8 cellular contexts compared by ENCODE assay signal in the genomic region with DNA sequence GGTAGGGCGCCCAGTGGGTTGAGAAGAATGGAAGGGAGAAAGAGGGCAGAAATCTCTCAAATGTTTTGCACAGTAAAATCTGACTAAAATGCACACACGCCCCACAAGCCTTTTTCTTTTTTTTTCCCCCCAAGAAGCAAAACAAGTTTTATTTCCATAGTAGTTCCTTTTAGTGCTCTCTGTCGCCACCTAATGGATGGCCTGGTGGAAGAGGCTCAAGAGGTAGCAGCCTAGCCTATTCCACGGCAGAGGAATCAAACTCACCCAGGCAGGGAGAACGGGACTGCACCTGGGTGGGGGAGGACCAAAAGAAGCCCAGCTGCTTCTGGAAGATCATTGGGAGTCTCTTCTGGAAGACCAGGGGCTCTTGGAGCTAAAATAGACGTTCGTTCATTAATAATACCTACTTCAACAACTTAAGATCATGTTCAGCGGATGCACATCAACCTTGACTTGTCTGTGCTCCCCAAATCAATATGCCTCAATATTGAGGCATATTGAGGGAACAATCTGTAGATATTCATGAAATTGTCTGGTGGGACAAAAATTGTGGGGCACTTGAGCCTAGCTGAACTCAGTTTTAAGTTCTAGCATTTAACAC. TPM values are rescaled to one million over a fixed set of nuclear protein-coding genes. Genes with fewer than 3 reads are reported as not detected.
DNase-seq lines count a peak whose midpoint lies in the region; ATAC-seq and TF ChIP-seq lines count a peak whose summit lies in the region.

No MANE protein-coding gene starts in this region.

- DNase-seq in CD1c-positive myeloid dendritic cell (ENCODE audit: extremely low spot score) (peak; percentile 63), HCT116 (ENCODE audit: low read depth, low spot score) (peak; percentile 3), Peyer's patch (peak in 2 of 3 donors; percentile 83 to 91), foreskin fibroblast (peak; percentile 34 to 78), pons (ENCODE audit: low spot score) (peak; percentile 64), upper lobe of left lung (peak in 1 of 2 donors; percentile 65)
- DNase-seq in activated T-helper 1 cell treated with anti-CD3 and anti-CD28 coated beads, Interleukin-12 subunit alpha, Interleukin-12 subunit beta, Interleukin-2, Interleukin-4 antibody, amounts not matched to agents 30 ng/mL and 10 ng/mL and 1 ng/mL, durations not matched to agents 14 hours and 24 hours and 36 hours (ENCODE audit: low spot score) = peak; percentile 46

- H4K20me1 ChIP-seq in HCT116 (ENCODE audit: insufficient read depth) = 0 out of 2 replicates have a peak, but pooled peaks cover 4% of the 10 kb centered on the region

- peak; percentile 34 to 67 (median 61); a peak in 5 of 6 replicates for TF ChIP-seq CTCF in HCT116 (IDR thresholded peaks at IDR 0.05 in 2 of 3, conservative IDR thresholded peaks at IDR 0.05 in 1 of 3; ENCODE audit: borderline replicate concordance in 1 of 3, insufficient read depth in 1 of 3, low read depth in 2 of 3, low read length in 2 of 3)
- TF ChIP-seq CTCF in Peyer's patch (IDR thresholded peaks at IDR 0.05) = peak; percentile 10 to 67 (median 52)
- peak; percentile 62 for TF ChIP-seq CTCF in foreskin fibroblast (IDR thresholded peaks at IDR 0.05; ENCODE audit: low read depth, low read length)
- peak; percentile 37 to 78 (median 48) for TF ChIP-seq CTCF in upper lobe of left lung (IDR thresholded peaks at IDR 0.05)

- no peak for TF ChIP-seq EP300 in upper lobe of left lung (IDR thresholded peaks at IDR 0.05)

- H3K9me3 ChIP-seq in HCT116 (ENCODE audit: control insufficient read depth in 1 of 2, insufficient read depth in 1 of 2, low read depth in 1 of 2, low read length in 2 of 2) = no peaks in the 10 kb centered on the region
- H3K9me3 ChIP-seq in Peyer's patch = no peaks in the 10 kb centered on the region
- no peaks in the 10 kb centered on the region for H3K9me3 ChIP-seq in upper lobe of left lung

- ATAC-seq in HCT116 = peak; percentile 86
- peak; percentile 65 to 76 for ATAC-seq in upper lobe of left lung (ENCODE audit: low FRiP score in 2 of 2)
- no peak for ATAC-seq in HG02588 (IDR thresholded peaks at IDR 0.05; ENCODE audit: unreplicated experiment)

- intact Hi-C loops in HCT116 (cut with micrococcal nuclease) = loop anchor here (1.0 kb wide), 1 partner anchor 38 kb away; no protein-coding TSS in a partner anchor
- intact Hi-C loops in activated T-helper 1 cell treated with anti-CD3 and anti-CD28 coated beads, Interleukin-12 subunit alpha, Interleukin-12 subunit beta, Interleukin-2, Interleukin-4 antibody, amounts not matched to agents 30 ng/mL and 10 ng/mL and 1 ng/mL, durations not matched to agents 14 hours and 24 hours and 36 hours (cut with micrococcal nuclease) = loop anchor here (1.0 to 2.0 kb wide), 3 partner anchors 31 to 127 kb away; no protein-coding TSS in a partner anchor

- BruUV-seq in HCT116 (replicated peaks; lab: Mats Ljungman, UMichigan) = no TSS peak

- POLR2A ChIA-PET in HCT116 (lab: Charles Lee) = no interaction called here

- no peaks in the 10 kb centered on the region for H3K9me2 ChIP-seq in HCT116 (ENCODE audit: insufficient read depth)

- H3K36me3 Mint-ChIP-seq in activated T-helper 1 cell treated with anti-CD3 and anti-CD28 coated beads, Interleukin-12 subunit alpha, Interleukin-12 subunit beta, Interleukin-2, Interleukin-4 antibody, amounts not matched to agents 30 ng/mL and 10 ng/mL and 1 ng/mL, durations not matched to agents 14 hours and 24 hours and 36 hours (ENCODE audit: low read depth) = peaks cover 20% of the 10 kb centered on the region

- peaks cover 9% of the 10 kb centered on the region for H3K4me1 Mint-ChIP-seq in activated T-helper 1 cell treated with anti-CD3 and anti-CD28 coated beads, Interleukin-12 subunit alpha, Interleukin-12 subunit beta, Interleukin-2, Interleukin-4 antibody, amounts not matched to agents 30 ng/mL and 10 ng/mL and 1 ng/mL, durations not matched to agents 14 hours and 24 hours and 36 hours (ENCODE audit: low read depth)

- no peak overlapping the region for H3K4me3 ChIP-seq in HCT116 (replicated peaks in 1 of 2; ENCODE audit: low read depth in 1 of 2, low read length in 2 of 2)
- no peak overlapping the region for H3K4me3 ChIP-seq in Peyer's patch
- H3K4me3 ChIP-seq in foreskin fibroblast (ENCODE audit: low read depth in 1 of 2, low read length in 2 of 2) = no peak overlapping the region
- H3K4me3 ChIP-seq in upper lobe of left lung = no peak overlapping the region

- no peak overlapping the region for H3K9ac ChIP-seq in HCT116 (ENCODE audit: low read length)

- RAD21 ChIA-PET in HCT116 (lab: Charles Lee; ENCODE audit: low non-redundant PET in 1 of 2, low total read pairs in 2 of 2, uncharacterized antibody in 2 of 2, unreplicated experiment in 2 of 2) = no interaction called here

- H3K27me3 Mint-ChIP-seq in activated T-helper 1 cell treated with anti-CD3 and anti-CD28 coated beads, Interleukin-12 subunit alpha, Interleukin-12 subunit beta, Interleukin-2, Interleukin-4 antibody, amounts not matched to agents 30 ng/mL and 10 ng/mL and 1 ng/mL, durations not matched to agents 14 hours and 24 hours and 36 hours (ENCODE audit: insufficient read depth) = no peaks in the 10 kb centered on the region

- H3K27ac ChIP-seq in HCT116 (ENCODE audit: low read depth, low read length) (no peak overlapping the region), Peyer's patch (no peak overlapping the region), upper lobe of left lung (peak overlapping the region in 1 of 4 donors; percentile 9)

- CTCF ChIA-PET in HCT116 (lab: Charles Lee) = no interaction called here

- 33 to 34% methylated on average over 7 to 8 of the region's 8 CpGs for WGBS in upper lobe of left lung, 2 donors

- no peak overlapping the region for H2AFZ ChIP-seq in HCT116 (ENCODE audit: low read depth, low read length, poor library complexity, severe bottlenecking)

- H3K27ac Mint-ChIP-seq in activated T-helper 1 cell treated with anti-CD3 and anti-CD28 coated beads, Interleukin-12 subunit alpha, Interleukin-12 subunit beta, Interleukin-2, Interleukin-4 antibody, amounts not matched to agents 30 ng/mL and 10 ng/mL and 1 ng/mL, durations not matched to agents 14 hours and 24 hours and 36 hours = peak overlapping the region; percentile 53

- no peak overlapping the region for H3K4me3 Mint-ChIP-seq in activated T-helper 1 cell treated with anti-CD3 and anti-CD28 coated beads, Interleukin-12 subunit alpha, Interleukin-12 subunit beta, Interleukin-2, Interleukin-4 antibody, amounts not matched to agents 30 ng/mL and 10 ng/mL and 1 ng/mL, durations not matched to agents 14 hours and 24 hours and 36 hours

- H3K79me2 ChIP-seq in HCT116 (ENCODE audit: insufficient read depth, low read length) = peaks cover 34% of the 10 kb centered on the region; the same call in 1 of the 2 replicates

- no peaks in the 10 kb centered on the region for H3K27me3 ChIP-seq in HCT116 (ENCODE audit: insufficient read depth, low read length)
- no peaks in the 10 kb centered on the region for H3K27me3 ChIP-seq in Peyer's patch
- H3K27me3 ChIP-seq in upper lobe of left lung = no peaks in the 10 kb centered on the region

- H3K4me1 ChIP-seq in HCT116 (ENCODE audit: control insufficient read depth in 1 of 2, insufficient read depth in 2 of 2, low read length in 2 of 2) (no peaks in the 10 kb centered on the region), Peyer's patch (peaks cover 0 to 5% (median 0%) of the 10 kb centered on the region in 4 donors), upper lobe of left lung (peaks cover 3 to 32% (median 16%) of the 10 kb centered on the region in 4 donors)

- no peaks in the 10 kb centered on the region for H3K36me3 ChIP-seq in HCT116 (ENCODE audit: control insufficient read depth in 1 of 2, insufficient read depth in 2 of 2, low read length in 2 of 2)
- H3K36me3 ChIP-seq in Peyer's patch = no peaks in the 10 kb centered on the region
- peaks cover 0 to 1% (median 0%) of the 10 kb centered on the region in 4 donors for H3K36me3 ChIP-seq in upper lobe of left lung

- TF ChIP-seq RAD21 in HCT116 (IDR thresholded peaks at IDR 0.05; ENCODE audit: low read depth) = peak; percentile 49

- H3K4me2 ChIP-seq in HCT116 (ENCODE audit: low read length) = no peak overlapping the region

- no peaks in the 10 kb centered on the region for H3K9me3 Mint-ChIP-seq in activated T-helper 1 cell treated with anti-CD3 and anti-CD28 coated beads, Interleukin-12 subunit alpha, Interleukin-12 subunit beta, Interleukin-2, Interleukin-4 antibody, amounts not matched to agents 30 ng/mL and 10 ng/mL and 1 ng/mL, durations not matched to agents 14 hours and 24 hours and 36 hours

- TF ChIP-seq POLR2A in HCT116 (IDR thresholded peaks at IDR 0.05; ENCODE audit: borderline replicate concordance, extremely low read depth, insufficient read depth, insufficient read length) = no peak
- no peak for TF ChIP-seq POLR2A in Peyer's patch (IDR thresholded peaks at IDR 0.05)
- TF ChIP-seq POLR2A in upper lobe of left lung (IDR thresholded peaks at IDR 0.05) = no peak

TF ChIP-seq in HCT116, 20 proteins besides CTCF, POLR2A, EP300 and RAD21:
- TF ChIP-seq CEBPB (IDR thresholded peaks at IDR 0.05; ENCODE audit: low read depth) = no peak

RNA-seq across cellular contexts. Expression of gene IRAK1, which starts 31.6 kb away (rescaled TPM):
- total RNA-seq in HCT116 (2021; ENCODE audit: unreplicated experiment) = 92.3 TPM
- 104 and 125 TPM in 2 replicates for polyA plus RNA-seq in HCT116 (2012)
- 100 to 1,000 TPM; 111 to 150 (median 122) TPM for total RNA-seq in Peyer's patch
- total RNA-seq in activated T-helper 1 cell treated with anti-CD3 and anti-CD28 coated beads, Interleukin-12 subunit alpha, Interleukin-12 subunit beta, Interleukin-2, Interleukin-4 antibody, amounts not matched to agents 30 ng/mL and 10 ng/mL and 1 ng/mL, durations not matched to agents 14 hours and 24 hours and 36 hours = 165 and 172 TPM in 2 replicates
- total RNA-seq in upper lobe of left lung = 100 to 1,000 TPM in 4 of 6 donors, 10 to 100 TPM in 2; 49.4 to 236 (median 125) TPM

RNA-seq across cellular contexts. Expression of gene MECP2, which starts 46.2 kb away (rescaled TPM):
- total RNA-seq in HCT116 (2021; ENCODE audit: unreplicated experiment) = 32.4 TPM
- polyA plus RNA-seq in HCT116 (2012) = 12.5 and 13.7 TPM in 2 replicates
- 100 to 1,000 TPM in 1 of 4 donors, 10 to 100 TPM in 3; 39.8 to 147 (median 55.4) TPM for total RNA-seq in Peyer's patch
- total RNA-seq in activated T-helper 1 cell treated with anti-CD3 and anti-CD28 coated beads, Interleukin-12 subunit alpha, Interleukin-12 subunit beta, Interleukin-2, Interleukin-4 antibody, amounts not matched to agents 30 ng/mL and 10 ng/mL and 1 ng/mL, durations not matched to agents 14 hours and 24 hours and 36 hours = 53.4 and 59.4 TPM in 2 replicates
- total RNA-seq in upper lobe of left lung = 100 to 1,000 TPM in 1 of 6 donors, 10 to 100 TPM in 5; 43.3 to 110 (median 59.3) TPM
